Comparison of ENCODE assay signal across 8 cellular contexts in the genomic region with DNA sequence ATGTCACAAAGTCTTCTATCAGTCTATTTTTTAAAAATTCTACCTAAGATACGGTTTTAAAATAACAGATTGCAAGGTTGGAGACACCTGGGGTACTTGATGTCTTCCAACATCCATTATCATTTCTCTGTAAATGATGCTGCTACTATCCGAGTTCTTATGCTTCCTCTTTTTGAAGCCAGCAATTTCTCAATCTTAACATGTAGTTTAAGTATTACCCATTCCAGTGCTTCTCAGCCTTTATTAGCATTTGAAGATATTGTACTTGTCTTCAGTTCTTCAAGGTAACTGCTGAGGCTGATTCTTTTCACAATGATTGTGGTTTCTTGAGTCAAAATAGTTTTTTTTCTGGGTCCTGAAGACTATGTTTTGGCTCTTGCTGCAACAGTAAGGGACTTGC.
DNase-seq lines count a peak whose midpoint lies in the region; ATAC-seq and TF ChIP-seq lines count a peak whose summit lies in the region.

No MANE protein-coding gene starts in this region.

- no peak overlapping the region for H3K27ac ChIP-seq in A673 (ENCODE audit: low read depth, low read length, poor library complexity, severe bottlenecking)
- H3K27ac ChIP-seq in PC-3 (ENCODE audit: low read length): no peak overlapping the region
- H3K27ac ChIP-seq in substantia nigra (ENCODE audit: low read depth, low read length, poor library complexity, severe bottlenecking): no peak overlapping the region

- peak overlapping the region; percentile 91 for H3K4me3 Mint-ChIP-seq in glutamatergic neuron (ENCODE audit: unreplicated experiment)

- BruUV-seq in A673 (replicated peaks; lab: Mats Ljungman, UMichigan): no TSS peak
- no TSS peak for BruUV-seq in PC-3 (replicated peaks; lab: Mats Ljungman, UMichigan)

- H3K27ac Mint-ChIP-seq in glutamatergic neuron (ENCODE audit: unreplicated experiment): no peak overlapping the region

- H3K27me3 ChIP-seq in A673 (replicated peaks; ENCODE audit: insufficient read depth, low read depth, low read length, poor library complexity) (peaks cover 15% of the 10 kb centered on the region), PC-3 (ENCODE audit: low read length) (no peaks in the 10 kb centered on the region)

- peaks cover 5% of the 10 kb centered on the region for H3K9me3 Mint-ChIP-seq in glutamatergic neuron (ENCODE audit: unreplicated experiment)

- H3K9ac ChIP-seq in PC-3 (ENCODE audit: low read length): no peak overlapping the region

- no peaks in the 10 kb centered on the region for H3K9me2 ChIP-seq in PC-3 (replicated peaks; ENCODE audit: low read length)

- H3K36me3 Mint-ChIP-seq in glutamatergic neuron (ENCODE audit: unreplicated experiment): no peaks in the 10 kb centered on the region

- in situ Hi-C loops in GM13976 (cut with MboI; ENCODE audit: low sequenced_read_pairs, unreplicated experiment): no loop called here

- H3K36me3 ChIP-seq in A673 (ENCODE audit: insufficient read depth, low read length, poor library complexity, severe bottlenecking): no peaks in the 10 kb centered on the region
- H3K36me3 ChIP-seq in PC-3 (ENCODE audit: low read depth, low read length): no peaks in the 10 kb centered on the region

- H2AFZ ChIP-seq in PC-3 (ENCODE audit: low read length): peak overlapping the region; percentile 91

- H3K4me1 ChIP-seq in A673 (ENCODE audit: insufficient read depth, low read length, poor library complexity, severe bottlenecking) (peaks cover 3% of the 10 kb centered on the region), PC-3 (ENCODE audit: insufficient read depth, low read length) (peaks cover 5% of the 10 kb centered on the region; the same call in 1 of the 2 replicates)

- H3K9me3 ChIP-seq in A673 (ENCODE audit: low read depth, low read length, poor library complexity, severe bottlenecking) (no peaks in the 10 kb centered on the region), PC-3 (ENCODE audit: low read length) (no peaks in the 10 kb centered on the region)

- H3K27me3 Mint-ChIP-seq in glutamatergic neuron (ENCODE audit: unreplicated experiment): peaks cover 5% of the 10 kb centered on the region

- POLR2A ChIA-PET in A673 (lab: Charles Lee; ENCODE audit: low non-redundant PET) (interaction anchor here (0.7 kb wide), 1 partner anchor 134 kb away, joined by 3 read pairs; no protein-coding TSS in a partner anchor), PC-3 (lab: Charles Lee; ENCODE audit: unreplicated experiment) (interaction anchor here (1.1 kb wide), 1 partner anchor 133 kb away, joined by 6 read pairs; no protein-coding TSS in a partner anchor)

- no peaks in the 10 kb centered on the region for H4K20me1 ChIP-seq in PC-3 (ENCODE audit: low read length)

- intact Hi-C loops in A673 (cut with micrococcal nuclease; ENCODE audit: unreplicated experiment): loop anchor here (2.0 to 5.0 kb wide), 2 partner anchors 109 to 479 kb away; no protein-coding TSS in a partner anchor
- intact Hi-C loops in PC-3 (cut with micrococcal nuclease): no loop called here

- CTCF ChIA-PET in A673 (lab: Charles Lee): interaction anchor here (1.4 kb wide), 2 partner anchors 133 to 482 kb away, joined by 7 to 9 read pairs; no protein-coding TSS in a partner anchor
- CTCF ChIA-PET in PC-3 (lab: Charles Lee): interaction anchor here (0.6 to 1.4 kb wide), 2 partner anchors 112 to 128 kb away, joined by 6 to 7 read pairs; no protein-coding TSS in a partner anchor

- no peaks in the 10 kb centered on the region for H3F3A ChIP-seq in PC-3 (ENCODE audit: low read length, unreplicated experiment)

- ATAC-seq in GM21515 (IDR thresholded peaks at IDR 0.05; ENCODE audit: unreplicated experiment) (peak; percentile 5), PC-3 (no peak)

- H3K4me2 ChIP-seq in PC-3 (ENCODE audit: low read length): peak overlapping the region; percentile 86

- no peaks in the 10 kb centered on the region for H3K79me2 ChIP-seq in PC-3 (ENCODE audit: low read length)

- H3K4me1 Mint-ChIP-seq in glutamatergic neuron (ENCODE audit: low read depth, unreplicated experiment): peaks cover 2% of the 10 kb centered on the region

- DNase-seq in A673 (ENCODE audit: low spot score) (no peak), PC-3 (no peak), glutamatergic neuron (no peak), GM13976 (ENCODE audit: low spot score) (no peak), C1 segment of cervical spinal cord (lab: John Stamatoyannopoulos, UW) (no peak), substantia nigra (lab: John Stamatoyannopoulos, UW) (no peak)
- DNase-seq in stimulated activated CD4-positive, alpha-beta T cell treated with anti-CD3 and anti-CD28 coated beads, Interleukin-4, amount 100 ng/mL, for 1 hour: no peak

- TF ChIP-seq CTCF in A673 (conservative IDR thresholded peaks at IDR 0.05; ENCODE audit: low read depth, low read length) (no peak), PC-3 (conservative IDR thresholded peaks at IDR 0.05; ENCODE audit: low read depth, low read length) (no peak), glutamatergic neuron (IDR thresholded peaks at IDR 0.05; ENCODE audit: partially characterized antibody, unreplicated experiment) (no peak), GM13976 (IDR thresholded peaks at IDR 0.05; ENCODE audit: borderline replicate concordance, control extremely low read depth, extremely low read depth, insufficient read depth, missing control alignments) (no peak)

- H3K4me3 ChIP-seq in A673 (ENCODE audit: low read depth, low read length, poor library complexity, severe bottlenecking) (peak overlapping the region; percentile 45), PC-3 (ENCODE audit: low read length) (peak overlapping the region; percentile 67)
